12 cellular contexts compared by ENCODE assay signal in the genomic region with DNA sequence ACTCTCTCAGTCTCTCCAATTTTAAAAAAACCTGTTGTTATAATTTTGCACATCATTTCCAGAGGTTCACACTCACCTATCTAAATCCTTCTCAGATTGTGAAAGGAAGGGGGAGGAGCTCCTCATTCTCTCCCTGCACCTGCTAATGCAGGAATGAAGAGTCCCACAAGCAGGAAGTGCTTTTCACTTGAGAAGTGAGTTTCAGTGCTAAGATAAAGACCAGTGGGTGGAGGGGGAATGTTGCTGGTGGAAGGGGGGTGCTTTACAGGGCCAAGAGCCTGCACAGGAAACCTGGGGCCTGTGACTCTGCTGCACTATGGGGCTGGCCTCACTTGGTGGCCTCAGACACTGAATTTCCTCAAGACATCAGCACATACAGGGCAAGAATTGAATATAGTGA.
"Had no signal": no experiment of that assay in that cellular context is flagged by ENCODE, and none has a peak within 500 bp of the region (broad histone marks: within the 10 kb centered on the region; RNA-seq: fewer than 3 reads in every experiment).

No MANE protein-coding gene starts in this region.

- H3K4me1 Mint-ChIP-seq: activated CD8-positive, alpha-beta memory T cell treated with anti-CD3 and anti-CD28 coated beads, Interleukin-2, amount 10 ng/mL, durations not matched to agents 7 days and 5 days had no signal

- H3K36me3 Mint-ChIP-seq: activated CD8-positive, alpha-beta memory T cell treated with anti-CD3 and anti-CD28 coated beads, Interleukin-2, amount 10 ng/mL, durations not matched to agents 7 days and 5 days had no signal

- H3K9me3 ChIP-seq: colonic mucosa, heart left ventricle, pancreas, thyroid gland had no signal

- H3K4me1 ChIP-seq: colonic mucosa, pancreas, thyroid gland had no signal

- H3K4me3 Mint-ChIP-seq: activated CD8-positive, alpha-beta memory T cell treated with anti-CD3 and anti-CD28 coated beads, Interleukin-2, amount 10 ng/mL, durations not matched to agents 7 days and 5 days; neural crest cell had no signal

- H3K4me3 ChIP-seq: colonic mucosa, heart left ventricle, pancreas, thyroid gland had no signal

- H3K27ac Mint-ChIP-seq: activated CD8-positive, alpha-beta memory T cell treated with anti-CD3 and anti-CD28 coated beads, Interleukin-2, amount 10 ng/mL, durations not matched to agents 7 days and 5 days had no signal

- H3K27me3 ChIP-seq: colonic mucosa, heart left ventricle, pancreas, thyroid gland had no signal

- DNase-seq: activated gamma-delta T cell; activated T-cell treated with anti-CD3 and anti-CD28 coated beads, Interleukin-2, amount 50 U/mL, for 48 hours; colonic mucosa; effector CD8-positive, alpha-beta T cell; heart left ventricle; pancreas; stimulated activated CD4-positive, alpha-beta T cell treated with anti-CD3 and anti-CD28 coated beads, Interleukin-4, amount 100 ng/mL, for 24 hours; SW 1271; thyroid gland had no signal

- H3K27ac ChIP-seq: colonic mucosa, heart left ventricle, pancreas, thyroid gland had no signal

- H3K36me3 ChIP-seq: colonic mucosa, heart left ventricle, pancreas, thyroid gland had no signal

- ATAC-seq: activated CD4-positive, CD25-positive, alpha-beta regulatory T cell treated with anti-CD3 and anti-CD28 coated beads, Interleukin-2, amount 50 U/mL, for 24 hours; activated CD8-positive, alpha-beta memory T cell treated with anti-CD3 and anti-CD28 coated beads, Interleukin-2, amount 10 ng/mL, durations not matched to agents 7 days and 5 days; heart left ventricle; pancreas had no signal
